Comparison of ENCODE assay signal across 1 cellular context in the genomic region with DNA sequence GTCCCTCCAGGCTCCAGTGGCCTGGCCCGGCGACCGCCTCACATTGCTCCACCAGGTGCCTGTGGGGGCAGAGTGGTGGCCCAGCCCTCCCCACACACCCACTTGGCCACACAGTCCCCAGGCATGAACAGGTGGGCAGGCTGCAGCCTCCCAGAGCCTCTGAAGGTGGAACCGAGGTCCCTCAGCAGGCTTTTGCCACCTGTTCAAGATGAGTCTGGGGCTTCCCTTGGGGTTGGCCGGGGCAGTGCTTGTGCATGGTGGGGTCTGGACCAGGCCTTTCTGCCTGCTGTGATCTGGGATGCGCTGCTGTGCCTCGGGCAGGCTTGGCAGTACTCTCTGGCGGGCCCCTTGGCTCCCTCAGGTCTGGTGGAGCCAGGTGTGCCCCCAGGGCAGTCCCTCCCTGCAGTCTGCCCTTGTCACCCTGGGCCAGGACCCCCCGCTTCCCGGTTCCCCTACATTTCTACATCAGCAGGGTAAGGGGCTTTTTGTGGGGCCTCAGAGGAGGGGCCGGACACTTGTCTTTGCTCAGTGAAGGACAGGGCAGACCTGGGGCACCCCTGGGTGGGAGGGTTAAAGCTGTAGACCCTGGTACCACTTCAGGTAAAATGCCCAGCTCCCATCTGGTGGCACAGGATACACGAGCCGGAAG.
TF ChIP-seq lines count a peak whose summit lies in the region.

No MANE protein-coding gene starts in this region.

TF ChIP-seq in HepG2, 621 proteins besides CTCF, POLR2A, EP300 and RAD21 (continued from another document):
- TF ChIP-seq, protein P1, sequence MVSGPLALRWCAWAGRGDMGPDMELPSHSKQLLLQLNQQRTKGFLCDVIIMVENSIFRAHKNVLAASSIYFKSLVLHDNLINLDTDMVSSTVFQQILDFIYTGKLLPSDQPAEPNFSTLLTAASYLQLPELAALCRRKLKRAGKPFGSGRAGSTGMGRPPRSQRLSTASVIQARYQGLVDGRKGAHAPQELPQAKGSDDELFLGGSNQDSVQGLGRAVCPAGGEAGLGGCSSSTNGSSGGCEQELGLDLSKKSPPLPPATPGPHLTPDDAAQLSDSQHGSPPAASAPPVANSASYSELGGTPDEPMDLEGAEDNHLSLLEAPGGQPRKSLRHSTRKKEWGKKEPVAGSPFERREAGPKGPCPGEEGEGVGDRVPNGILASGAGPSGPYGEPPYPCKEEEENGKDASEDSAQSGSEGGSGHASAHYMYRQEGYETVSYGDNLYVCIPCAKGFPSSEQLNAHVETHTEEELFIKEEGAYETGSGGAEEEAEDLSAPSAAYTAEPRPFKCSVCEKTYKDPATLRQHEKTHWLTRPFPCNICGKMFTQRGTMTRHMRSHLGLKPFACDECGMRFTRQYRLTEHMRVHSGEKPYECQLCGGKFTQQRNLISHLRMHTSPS (CRISPR knock-in tag; IDR thresholded peaks at IDR 0.05; ENCODE audit: low read depth), result 0 out of 2 replicates have a peak, but pooled peaks have one; percentile 46
- TF ChIP-seq ZNF768 (CRISPR knock-in tag; IDR thresholded peaks at IDR 0.05) (0 out of 2 replicates have a peak, but pooled peaks have one; percentile 5), PHF8 (CRISPR knock-in tag; IDR thresholded peaks at IDR 0.05) (no peak), ZNF263 (CRISPR knock-in tag; IDR thresholded peaks at IDR 0.05) (0 out of 2 replicates have a peak, but pooled peaks have one; percentile 25), NCOA1 (CRISPR knock-in tag; IDR thresholded peaks at IDR 0.05) (peak; percentile 30; the same call in 1 of the 2 replicates)
